In the genomic region with DNA sequence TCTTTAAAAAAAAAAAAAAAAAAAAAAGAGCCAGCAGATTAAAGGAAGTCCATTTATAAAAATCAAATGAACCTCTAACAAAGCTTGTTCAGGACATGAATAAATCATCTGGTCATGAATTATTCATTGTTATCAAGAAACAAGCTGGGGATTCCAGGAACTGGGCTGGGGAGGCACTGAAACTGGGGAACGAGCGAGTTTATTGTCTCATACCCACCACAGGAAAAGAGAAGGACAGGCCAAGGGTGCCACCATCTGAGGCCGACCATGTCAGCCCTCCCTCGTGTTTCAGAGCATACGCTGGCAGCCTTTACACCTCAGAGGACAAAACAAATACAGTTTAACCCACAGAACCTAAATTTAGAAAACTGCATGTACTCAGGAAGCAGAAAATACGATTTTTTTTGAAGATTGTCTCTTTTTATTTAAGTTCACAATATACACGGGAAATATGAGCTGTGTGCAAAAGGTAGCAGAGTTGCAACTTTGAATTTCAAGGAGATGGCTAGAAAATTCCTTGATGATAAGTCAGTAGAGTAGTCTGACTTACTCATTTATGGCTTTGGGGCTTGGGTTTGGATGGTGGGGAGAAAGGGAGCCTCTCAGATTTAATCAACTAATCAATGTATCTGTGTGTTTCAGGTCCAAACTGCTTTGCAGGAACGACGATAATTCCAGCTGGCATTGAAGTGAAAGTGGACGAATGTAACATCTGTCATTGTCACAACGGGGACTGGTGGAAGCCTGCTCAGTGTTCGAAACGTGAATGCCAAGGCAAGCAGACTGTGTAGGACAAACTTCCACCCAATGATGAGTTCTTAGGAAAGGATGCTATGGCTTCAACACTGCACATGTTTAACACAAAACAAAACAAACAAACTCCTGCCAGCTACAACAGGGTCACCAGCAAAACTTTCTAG, we compare ENCODE assay signal across 17 cellular contexts.
DNase-seq lines count a peak whose midpoint lies in the region; ATAC-seq, FAIRE-seq and TF ChIP-seq lines count a peak whose summit lies in the region.
"Had no signal": no experiment of that assay in that cellular context is flagged by ENCODE, and none has a peak within 500 bp of the region (broad histone marks: within the 10 kb centered on the region; RNA-seq: fewer than 3 reads in every experiment).

No MANE protein-coding gene starts in this region.

- no peak for FAIRE-seq in small intestine (lab: Jason Lieb, UNC)
- FAIRE-seq: K562, TTC549 had no signal

- H3K27ac Mint-ChIP-seq in brain, result peak overlapping the region; percentile 84 to 95 (median 91)
- H3K27ac Mint-ChIP-seq in neural crest cell (ENCODE audit: unreplicated experiment), result peak overlapping the region; percentile 92
- H3K27ac Mint-ChIP-seq: activated naive CD8-positive, alpha-beta T cell had no signal

- peaks cover 54% of the 10 kb centered on the region for H3K4me1 Mint-ChIP-seq in brain
- peaks cover 61% of the 10 kb centered on the region for H3K4me1 Mint-ChIP-seq in neural crest cell

- no peaks in the 10 kb centered on the region for H3K36me3 Mint-ChIP-seq in brain
- H3K36me3 Mint-ChIP-seq in neural crest cell (ENCODE audit: low read depth), result no peaks in the 10 kb centered on the region
- H3K36me3 Mint-ChIP-seq: activated naive CD8-positive, alpha-beta T cell had no signal

- H3K9me3 ChIP-seq in small intestine (ENCODE audit: control insufficient read depth, low read depth), result no peaks in the 10 kb centered on the region
- H3K9me3 ChIP-seq: BE2C, psoas muscle, SJSA1 had no signal

- peak in 11 of 14 donors; percentile 19 to 86 (median 62) for DNase-seq in C1 segment of cervical spinal cord (lab: John Stamatoyannopoulos, UW)
- DNase-seq in neural crest cell (ENCODE audit: low read depth, low spot score), result no peak
- DNase-seq in AG08395 (ENCODE audit: low spot score), result no peak
- DNase-seq in NCI-H2029 treated with DMSO at 0.1 percent for 48 hours (lab: John Stamatoyannopoulos, UW), result no peak
- no peak for DNase-seq in small intestine
- DNase-seq: BE2C; NCI-H187 treated with DMSO at 0.1 percent for 48 hours; psoas muscle; stimulated activated naive CD4-positive, alpha-beta T cell had no signal

- no peaks in the 10 kb centered on the region for H3K4me1 ChIP-seq in small intestine (ENCODE audit: control insufficient read depth in 2 of 2, insufficient read depth in 1 of 2, low read depth in 1 of 2, low read length in 1 of 2)
- H3K4me1 ChIP-seq: BE2C, psoas muscle had no signal

- H3K4me3 ChIP-seq in small intestine (ENCODE audit: low read depth in 1 of 2, low read length in 2 of 2), result no peak overlapping the region
- H3K4me3 ChIP-seq: coronary artery, K562, psoas muscle, SJSA1 had no signal

- H3K27me3 Mint-ChIP-seq in brain, result no peaks in the 10 kb centered on the region
- H3K27me3 Mint-ChIP-seq in neural crest cell (ENCODE audit: low read depth), result no peaks in the 10 kb centered on the region
- H3K27me3 Mint-ChIP-seq: activated naive CD8-positive, alpha-beta T cell had no signal

- TF ChIP-seq CTCF in brain (conservative IDR thresholded peaks at IDR 0.05) (no peak), neural crest cell (conservative IDR thresholded peaks at IDR 0.05) (no peak)

- H3K27ac ChIP-seq in small intestine (ENCODE audit: low read depth in 1 of 2, low read length in 1 of 2), result no peak overlapping the region
- H3K27ac ChIP-seq: coronary artery, psoas muscle, SJSA1 had no signal

- H3K9me3 Mint-ChIP-seq in brain, result peaks cover 0 to 2% (median 0%) of the 10 kb centered on the region in 5 experiments
- no peaks in the 10 kb centered on the region for H3K9me3 Mint-ChIP-seq in neural crest cell

- no peaks in the 10 kb centered on the region for H3K27me3 ChIP-seq in small intestine (ENCODE audit: control insufficient read depth in 2 of 2, insufficient read depth in 2 of 2, low read length in 2 of 2)
- H3K27me3 ChIP-seq: BE2C, SJSA1 had no signal

- WGBS in small intestine, 3 donors, result 56 to 61% (median 58%) methylated on average over 13 of the region's 13 CpGs

- no peaks in the 10 kb centered on the region for H3K36me3 ChIP-seq in small intestine (ENCODE audit: control insufficient read depth in 2 of 2, insufficient read depth in 2 of 2, low read length in 2 of 2)
- H3K36me3 ChIP-seq: BE2C, SJSA1 had no signal

- peak; percentile 61 for ATAC-seq in HG02642 (IDR thresholded peaks at IDR 0.05; ENCODE audit: poor library complexity, unreplicated experiment)
- ATAC-seq in activated CD4-positive, CD25-positive, alpha-beta regulatory T cell treated with anti-CD3 and anti-CD28 coated beads, Interleukin-2, amount 50 U/mL, for 24 hours, result no peak
- ATAC-seq: K562, psoas muscle had no signal

- H3K4me3 Mint-ChIP-seq in brain, result peak overlapping the region; percentile 31 to 75 (median 40)
- H3K4me3 Mint-ChIP-seq in neural crest cell, result peak overlapping the region; percentile 58
- H3K4me3 Mint-ChIP-seq: activated naive CD8-positive, alpha-beta T cell had no signal

Comparison
In these comparisons a context has a peak if more than half of its experiments do, and no peak if none do; other contexts are left out.
1. DNase-seq: peak in C1 segment of cervical spinal cord (11 of 14); none in neural crest cell (single experiment), AG08395 (single experiment), NCI-H2029 treated with DMSO at 0.1 percent for 48 hours (single experiment) and small intestine (single experiment).